In the genomic region with DNA sequence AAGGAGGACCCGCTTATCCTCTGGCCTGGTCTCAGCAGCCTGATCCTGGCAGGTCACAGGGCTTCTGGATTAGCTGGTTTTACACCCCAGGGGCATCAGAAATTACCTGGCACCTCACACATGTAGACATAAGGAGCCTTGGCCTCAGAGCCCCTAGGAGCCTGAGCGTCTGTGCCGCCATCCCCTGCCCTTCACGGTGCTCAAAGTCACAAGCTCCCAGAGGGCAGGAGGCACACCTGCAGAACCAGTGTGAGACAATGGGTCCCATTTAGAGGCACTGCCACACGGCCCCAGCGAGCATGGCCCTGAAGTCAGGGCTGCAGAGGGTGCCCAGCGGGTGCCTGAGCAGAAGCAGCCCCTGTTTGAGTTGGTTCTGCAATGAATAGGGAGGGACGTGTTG, we compare ENCODE assay signal across 1 cellular context.
TF ChIP-seq lines count a peak whose summit lies in the region.

No MANE protein-coding gene starts in this region.

TF ChIP-seq in GM23338, 12 proteins besides CTCF, POLR2A, EP300 and RAD21 (continued from another document):
- no peak for TF ChIP-seq ZNF462 (CRISPR knock-in tag; IDR thresholded peaks at IDR 0.05)
- no peak for TF ChIP-seq JUNB (IDR thresholded peaks at IDR 0.05; ENCODE audit: unreplicated experiment)
- TF ChIP-seq, protein P1, sequence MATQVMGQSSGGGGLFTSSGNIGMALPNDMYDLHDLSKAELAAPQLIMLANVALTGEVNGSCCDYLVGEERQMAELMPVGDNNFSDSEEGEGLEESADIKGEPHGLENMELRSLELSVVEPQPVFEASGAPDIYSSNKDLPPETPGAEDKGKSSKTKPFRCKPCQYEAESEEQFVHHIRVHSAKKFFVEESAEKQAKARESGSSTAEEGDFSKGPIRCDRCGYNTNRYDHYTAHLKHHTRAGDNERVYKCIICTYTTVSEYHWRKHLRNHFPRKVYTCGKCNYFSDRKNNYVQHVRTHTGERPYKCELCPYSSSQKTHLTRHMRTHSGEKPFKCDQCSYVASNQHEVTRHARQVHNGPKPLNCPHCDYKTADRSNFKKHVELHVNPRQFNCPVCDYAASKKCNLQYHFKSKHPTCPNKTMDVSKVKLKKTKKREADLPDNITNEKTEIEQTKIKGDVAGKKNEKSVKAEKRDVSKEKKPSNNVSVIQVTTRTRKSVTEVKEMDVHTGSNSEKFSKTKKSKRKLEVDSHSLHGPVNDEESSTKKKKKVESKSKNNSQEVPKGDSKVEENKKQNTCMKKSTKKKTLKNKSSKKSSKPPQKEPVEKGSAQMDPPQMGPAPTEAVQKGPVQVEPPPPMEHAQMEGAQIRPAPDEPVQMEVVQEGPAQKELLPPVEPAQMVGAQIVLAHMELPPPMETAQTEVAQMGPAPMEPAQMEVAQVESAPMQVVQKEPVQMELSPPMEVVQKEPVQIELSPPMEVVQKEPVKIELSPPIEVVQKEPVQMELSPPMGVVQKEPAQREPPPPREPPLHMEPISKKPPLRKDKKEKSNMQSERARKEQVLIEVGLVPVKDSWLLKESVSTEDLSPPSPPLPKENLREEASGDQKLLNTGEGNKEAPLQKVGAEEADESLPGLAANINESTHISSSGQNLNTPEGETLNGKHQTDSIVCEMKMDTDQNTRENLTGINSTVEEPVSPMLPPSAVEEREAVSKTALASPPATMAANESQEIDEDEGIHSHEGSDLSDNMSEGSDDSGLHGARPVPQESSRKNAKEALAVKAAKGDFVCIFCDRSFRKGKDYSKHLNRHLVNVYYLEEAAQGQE (IDR thresholded peaks at IDR 0.05; ENCODE audit: unreplicated experiment) = no peak
- no peak for TF ChIP-seq NANOG (IDR thresholded peaks at IDR 0.05; ENCODE audit: borderline replicate concordance)
